ENCODE assay signal across 34 cellular contexts in the genomic region with DNA sequence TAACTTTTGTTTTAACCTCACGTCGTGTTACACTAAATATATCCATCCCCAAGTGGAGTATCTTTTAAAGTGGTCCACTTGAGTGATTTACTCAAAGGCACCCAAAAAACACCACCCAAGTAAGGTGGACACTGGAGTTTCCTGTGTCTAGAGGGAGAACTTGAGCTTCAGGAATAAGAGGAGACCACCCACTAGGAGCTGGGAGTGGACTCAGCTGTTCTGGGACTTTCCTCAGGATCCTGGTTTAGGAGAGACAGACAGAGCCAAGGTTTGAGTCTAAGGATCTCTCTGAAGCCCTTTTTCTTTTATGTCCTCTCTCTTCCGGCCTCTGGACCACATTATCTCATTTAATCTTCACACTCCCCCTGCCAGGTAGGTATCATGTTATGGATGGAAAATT.
"Had no signal": no experiment of that assay in that cellular context is flagged by ENCODE, and none has a peak within 500 bp of the region (broad histone marks: within the 10 kb centered on the region; RNA-seq: fewer than 3 reads in every experiment).

No MANE protein-coding gene starts in this region.

- H3K4me3 ChIP-seq: MG63 had no signal

- H3K36me3 ChIP-seq: MG63 had no signal

- DNase-seq: Karpas-422, Kasumi-1, MG63, MM.1S, MV-4-11, NCI-H1048, NCI-H1092, NCI-H1092 treated with DMSO at 0.1 percent for 48 hours, NCI-H1105, NCI-H1105 treated with DMSO at 0.1 percent for 48 hours, NCI-H1417, NCI-H1417 treated with DMSO at 0.1 percent for 48 hours, NCI-H1436, NCI-H1436 treated with DMSO at 0.1 percent for 48 hours, NCI-H146, NCI-H1694, NCI-H1694 treated with DMSO at 0.1 percent for 48 hours, NCI-H187, NCI-H187 treated with DMSO at 0.1 percent for 48 hours, NCI-H1930, NCI-H2029, NCI-H2029 treated with DMSO at 0.1 percent for 48 hours, NCI-H2081, NCI-H2081 treated with DMSO at 0.1 percent for 48 hours, NCI-H2107, NCI-H2171, NCI-H2171 treated with DMSO at 0.1 percent for 48 hours, NCI-H2227 treated with DMSO at 0.1 percent for 48 hours, NCI-H226, NCI-H345, NCI-H446, NCI-H446 treated with DMSO at 0.1 percent for 48 hours, NCI-H510A, NCI-H510A treated with DMSO at 0.1 percent for 48 hours had no signal

- H3K9me3 ChIP-seq: MG63 had no signal

- H3K27me3 ChIP-seq: MG63 had no signal
